ENCODE assay signal across 10 cellular contexts in the genomic region with DNA sequence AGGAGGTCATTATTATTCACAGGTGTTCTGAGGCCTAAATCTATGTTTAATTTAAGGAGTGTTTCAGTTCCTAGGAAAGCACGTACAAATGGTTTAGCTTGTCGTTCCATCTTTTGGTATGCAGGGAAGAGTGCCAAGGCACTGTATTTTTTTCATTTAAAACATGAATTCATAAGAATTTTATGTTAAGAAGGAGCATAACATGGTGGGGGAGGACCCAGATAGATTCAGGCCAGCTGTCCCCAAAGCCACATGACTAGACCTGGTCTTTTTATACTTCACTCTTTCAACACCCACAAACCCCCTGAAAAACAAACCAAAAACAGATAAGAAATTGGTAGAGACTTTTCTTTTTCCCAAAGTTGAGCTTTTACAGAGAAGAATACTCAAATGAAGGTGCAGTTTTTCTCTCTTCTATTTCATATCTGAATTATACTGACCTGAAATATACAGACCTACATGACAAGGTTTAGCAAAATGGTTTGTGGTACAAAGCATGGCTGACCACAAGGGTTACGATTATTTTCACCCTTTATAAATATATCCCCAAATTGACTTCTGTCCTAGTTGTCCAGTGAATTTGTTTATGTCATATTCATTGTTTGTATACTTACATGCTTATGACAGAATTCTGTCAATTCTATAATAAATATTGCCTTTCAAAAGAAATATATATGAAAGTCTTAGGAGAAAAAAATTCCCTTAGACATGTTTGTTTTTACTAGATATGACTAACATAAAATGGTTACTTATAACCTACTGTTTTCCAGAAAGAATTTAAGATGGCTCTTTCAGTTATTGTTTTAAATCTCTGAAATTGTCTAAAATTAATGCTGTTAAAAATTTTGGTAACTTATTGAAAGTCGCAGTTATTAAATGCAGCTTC.
DNase-seq lines count a peak whose midpoint lies in the region; ATAC-seq and TF ChIP-seq lines count a peak whose summit lies in the region.
"Had no signal": no experiment of that assay in that cellular context is flagged by ENCODE, and none has a peak within 500 bp of the region (broad histone marks: within the 10 kb centered on the region; RNA-seq: fewer than 3 reads in every experiment).

No MANE protein-coding gene starts in this region.

- TF ChIP-seq CTCF in A673 (conservative IDR thresholded peaks at IDR 0.05; ENCODE audit: low read depth, low read length): no peak

- H4K8ac ChIP-seq in mesenchymal stem cell (ENCODE audit: low read length): no peak overlapping the region

- H3K9me3 ChIP-seq in A673 (ENCODE audit: low read depth, low read length, poor library complexity, severe bottlenecking): no peaks in the 10 kb centered on the region
- H3K9me3 ChIP-seq in mesenchymal stem cell (ENCODE audit: control insufficient read depth, low read length): no peaks in the 10 kb centered on the region

- H3K27me3 ChIP-seq in A673 (replicated peaks; ENCODE audit: insufficient read depth, low read depth, low read length, poor library complexity) (no peaks in the 10 kb centered on the region), mesenchymal stem cell (ENCODE audit: control insufficient read depth in 1 of 2, insufficient read depth in 1 of 2, low read length in 2 of 2) (no peaks in the 10 kb centered on the region)

- no peak overlapping the region for H3K23ac ChIP-seq in mesenchymal stem cell (ENCODE audit: low read length in 2 of 2)

- peaks cover 65% of the 10 kb centered on the region for H3K4me1 ChIP-seq in A673 (ENCODE audit: insufficient read depth, low read length, poor library complexity, severe bottlenecking)
- H3K4me1 ChIP-seq in mesenchymal stem cell (ENCODE audit: control insufficient read depth, insufficient read depth, low read depth, low read length): peaks cover 5% of the 10 kb centered on the region

- H3K9ac ChIP-seq in mesenchymal stem cell (ENCODE audit: low read length): peak overlapping the region; percentile 61

- H3K27ac Mint-ChIP-seq in activated naive CD8-positive, alpha-beta T cell treated with anti-CD3 and anti-CD28 coated beads, Interleukin-2, amount 50 U/mL, for 24 hours: peak overlapping the region; percentile 87

- H3K79me1 ChIP-seq in mesenchymal stem cell (replicated peaks; ENCODE audit: low read length, poor library complexity, severe bottlenecking): peaks cover 1% of the 10 kb centered on the region

- no peaks in the 10 kb centered on the region for H3K27me3 Mint-ChIP-seq in activated naive CD8-positive, alpha-beta T cell treated with anti-CD3 and anti-CD28 coated beads, Interleukin-2, amount 50 U/mL, for 24 hours

- H3K36me3 ChIP-seq in A673 (ENCODE audit: insufficient read depth, low read length, poor library complexity, severe bottlenecking) (peaks cover 25% of the 10 kb centered on the region), mesenchymal stem cell (ENCODE audit: control insufficient read depth in 1 of 2, insufficient read depth in 2 of 2, low read depth in 1 of 2, low read length in 2 of 2) (peaks cover 13 to 52% of the 10 kb centered on the region in 2 experiments)

- no peak overlapping the region for H3K4me3 ChIP-seq in A673 (ENCODE audit: low read depth, low read length, poor library complexity, severe bottlenecking)
- H3K4me3 ChIP-seq in mesenchymal stem cell (ENCODE audit: insufficient read depth in 1 of 2, low read depth in 1 of 2, low read length in 2 of 2): peak overlapping the region in 1 of 2 experiments; percentile 1

- H2BK15ac ChIP-seq in mesenchymal stem cell (ENCODE audit: low read depth, poor library complexity, severe bottlenecking): no peak overlapping the region

- intact Hi-C loops in A673 (cut with micrococcal nuclease; ENCODE audit: unreplicated experiment): no loop called here

- peak overlapping the region; percentile 100 for H2AK5ac ChIP-seq in mesenchymal stem cell (ENCODE audit: low read length, severe bottlenecking)

- DNase-seq in A673 (ENCODE audit: low spot score) (no peak), HT1080 (ENCODE audit: low read depth) (peak; percentile 36), mesenchymal stem cell (no peak), NOMO-1 (lab: John Stamatoyannopoulos, UW; ENCODE audit: unreplicated experiment in 2 of 2) (no peak), DMS114 treated with DMSO at 0.1 percent for 48 hours (lab: John Stamatoyannopoulos, UW; ENCODE audit: unreplicated experiment) (no peak), NOMO-1 treated with dmso at 0.1 percent for 144 hours (lab: John Stamatoyannopoulos, UW; ENCODE audit: unreplicated experiment) (no peak)
- no peak for DNase-seq in activated naive CD8-positive, alpha-beta T cell treated with anti-CD3 and anti-CD28 coated beads, Interleukin-2, amount 50 U/mL, for 24 hours
- DNase-seq: stimulated activated naive CD4-positive, alpha-beta T cell had no signal

- BruUV-seq in A673 (replicated peaks; lab: Mats Ljungman, UMichigan): no TSS peak

- 80% methylated on average over 2 of the region's 4 CpGs for WGBS in mesenchymal stem cell

- H2BK5ac ChIP-seq in mesenchymal stem cell (ENCODE audit: low read depth, low read length, poor library complexity, severe bottlenecking): no peak overlapping the region

- peaks cover 49% of the 10 kb centered on the region for H3K4me1 Mint-ChIP-seq in activated naive CD8-positive, alpha-beta T cell treated with anti-CD3 and anti-CD28 coated beads, Interleukin-2, amount 50 U/mL, for 24 hours

- no peak overlapping the region for H2BK12ac ChIP-seq in mesenchymal stem cell (ENCODE audit: low read length in 2 of 2)

- peak overlapping the region; percentile 90 for H3K27ac ChIP-seq in A673 (ENCODE audit: low read depth, low read length, poor library complexity, severe bottlenecking)
- peak overlapping the region; percentile 97 for H3K27ac ChIP-seq in mesenchymal stem cell (ENCODE audit: low read length, poor library complexity, severe bottlenecking)

- no peaks in the 10 kb centered on the region for H3K9me3 Mint-ChIP-seq in activated naive CD8-positive, alpha-beta T cell treated with anti-CD3 and anti-CD28 coated beads, Interleukin-2, amount 50 U/mL, for 24 hours
- H3K9me3 Mint-ChIP-seq: CD14-positive monocyte had no signal

- H3K4me3 Mint-ChIP-seq in activated naive CD8-positive, alpha-beta T cell treated with anti-CD3 and anti-CD28 coated beads, Interleukin-2, amount 50 U/mL, for 24 hours: peak overlapping the region; percentile 47
- H3K4me3 Mint-ChIP-seq: CD14-positive monocyte had no signal

- H3K36me3 Mint-ChIP-seq in activated naive CD8-positive, alpha-beta T cell treated with anti-CD3 and anti-CD28 coated beads, Interleukin-2, amount 50 U/mL, for 24 hours (ENCODE audit: low read depth): peaks cover 22% of the 10 kb centered on the region

- H2BK120ac ChIP-seq in mesenchymal stem cell (ENCODE audit: low read depth, low read length): no peak overlapping the region

- H3K14ac ChIP-seq in mesenchymal stem cell (ENCODE audit: low read length in 2 of 2): no peak overlapping the region

- H3K4ac ChIP-seq in mesenchymal stem cell (ENCODE audit: low read depth in 1 of 2, low read length in 2 of 2): no peak overlapping the region

- CTCF ChIA-PET in A673 (lab: Charles Lee): interaction anchor here (0.6 to 3.0 kb wide), 7 partner anchors 39 to 229 kb away, joined by 3 to 29 read pairs (median 6); no protein-coding TSS in a partner anchor

- H2AFZ ChIP-seq in mesenchymal stem cell (ENCODE audit: low read depth, low read length): no peak overlapping the region

- H3K4me2 ChIP-seq in mesenchymal stem cell (ENCODE audit: low read length, poor library complexity, severe bottlenecking): no peak overlapping the region

- no peak overlapping the region for H4K91ac ChIP-seq in mesenchymal stem cell (ENCODE audit: low read length)

- no peak overlapping the region for H3K18ac ChIP-seq in mesenchymal stem cell (ENCODE audit: low read depth in 1 of 2, low read length in 2 of 2)

- ATAC-seq in activated naive CD8-positive, alpha-beta T cell treated with anti-CD3 and anti-CD28 coated beads, Interleukin-2, amount 50 U/mL, for 24 hours: no peak
- ATAC-seq in GM21526 (IDR thresholded peaks at IDR 0.05; ENCODE audit: low FRiP score, unreplicated experiment): no peak

- POLR2A ChIA-PET in A673 (lab: Charles Lee; ENCODE audit: low non-redundant PET): interaction anchor here (0.6 to 0.7 kb wide), 2 partner anchors 132 to 189 kb away, joined by 3 to 27 read pairs; no protein-coding TSS in a partner anchor
